Comparison of ENCODE assay signal across 1 cellular context in the genomic region with DNA sequence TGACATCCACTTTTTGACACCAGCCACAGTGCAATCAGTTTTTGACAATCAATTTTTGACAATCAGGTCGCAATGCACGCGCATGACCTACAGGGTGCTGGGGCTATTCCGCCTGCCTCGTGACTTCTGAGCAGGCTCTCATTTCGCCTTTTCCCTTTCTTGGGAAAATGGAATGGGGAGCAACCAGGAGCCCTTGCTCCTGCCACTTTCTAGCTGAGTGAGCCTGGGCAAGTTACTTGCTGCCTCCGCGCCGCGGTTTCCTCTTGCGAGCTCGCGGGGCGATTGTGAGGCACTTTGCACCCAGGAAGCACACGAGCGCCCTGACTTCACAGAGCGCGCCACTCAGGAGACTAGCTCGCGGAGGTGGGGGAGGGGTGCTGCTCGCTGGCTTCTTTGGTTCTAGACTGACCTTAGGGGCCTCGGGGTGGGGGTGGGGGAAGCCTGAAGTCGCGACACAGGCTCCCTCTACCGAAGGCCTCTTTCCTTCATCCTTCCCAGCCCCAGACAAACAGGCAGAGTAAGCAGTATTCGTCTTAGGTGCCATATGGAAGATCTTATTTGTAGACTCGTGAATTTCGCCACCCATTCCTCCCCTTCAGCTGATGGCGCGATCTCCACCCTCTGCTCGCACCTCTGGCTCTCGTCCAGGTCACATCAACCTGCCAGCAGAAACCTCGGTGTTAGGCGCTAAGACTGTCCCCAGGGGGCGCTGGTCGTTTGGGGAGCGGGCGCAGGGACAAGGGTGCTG.
TF ChIP-seq lines count a peak whose summit lies in the region.

No MANE protein-coding gene starts in this region.

TF ChIP-seq in HEK293, 187 proteins besides CTCF, POLR2A, EP300 and RAD21 (continued from another document):
- TF ChIP-seq, protein P1, sequence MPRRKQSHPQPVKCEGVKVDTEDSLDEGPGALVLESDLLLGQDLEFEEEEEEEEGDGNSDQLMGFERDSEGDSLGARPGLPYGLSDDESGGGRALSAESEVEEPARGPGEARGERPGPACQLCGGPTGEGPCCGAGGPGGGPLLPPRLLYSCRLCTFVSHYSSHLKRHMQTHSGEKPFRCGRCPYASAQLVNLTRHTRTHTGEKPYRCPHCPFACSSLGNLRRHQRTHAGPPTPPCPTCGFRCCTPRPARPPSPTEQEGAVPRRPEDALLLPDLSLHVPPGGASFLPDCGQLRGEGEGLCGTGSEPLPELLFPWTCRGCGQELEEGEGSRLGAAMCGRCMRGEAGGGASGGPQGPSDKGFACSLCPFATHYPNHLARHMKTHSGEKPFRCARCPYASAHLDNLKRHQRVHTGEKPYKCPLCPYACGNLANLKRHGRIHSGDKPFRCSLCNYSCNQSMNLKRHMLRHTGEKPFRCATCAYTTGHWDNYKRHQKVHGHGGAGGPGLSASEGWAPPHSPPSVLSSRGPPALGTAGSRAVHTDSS (tag by site-specific recombination; IDR thresholded peaks at IDR 0.05): no peak
- TF ChIP-seq, protein P2, sequence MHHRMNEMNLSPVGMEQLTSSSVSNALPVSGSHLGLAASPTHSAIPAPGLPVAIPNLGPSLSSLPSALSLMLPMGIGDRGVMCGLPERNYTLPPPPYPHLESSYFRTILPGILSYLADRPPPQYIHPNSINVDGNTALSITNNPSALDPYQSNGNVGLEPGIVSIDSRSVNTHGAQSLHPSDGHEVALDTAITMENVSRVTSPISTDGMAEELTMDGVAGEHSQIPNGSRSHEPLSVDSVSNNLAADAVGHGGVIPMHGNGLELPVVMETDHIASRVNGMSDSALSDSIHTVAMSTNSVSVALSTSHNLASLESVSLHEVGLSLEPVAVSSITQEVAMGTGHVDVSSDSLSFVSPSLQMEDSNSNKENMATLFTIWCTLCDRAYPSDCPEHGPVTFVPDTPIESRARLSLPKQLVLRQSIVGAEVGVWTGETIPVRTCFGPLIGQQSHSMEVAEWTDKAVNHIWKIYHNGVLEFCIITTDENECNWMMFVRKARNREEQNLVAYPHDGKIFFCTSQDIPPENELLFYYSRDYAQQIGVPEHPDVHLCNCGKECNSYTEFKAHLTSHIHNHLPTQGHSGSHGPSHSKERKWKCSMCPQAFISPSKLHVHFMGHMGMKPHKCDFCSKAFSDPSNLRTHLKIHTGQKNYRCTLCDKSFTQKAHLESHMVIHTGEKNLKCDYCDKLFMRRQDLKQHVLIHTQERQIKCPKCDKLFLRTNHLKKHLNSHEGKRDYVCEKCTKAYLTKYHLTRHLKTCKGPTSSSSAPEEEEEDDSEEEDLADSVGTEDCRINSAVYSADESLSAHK (tag by site-specific recombination; IDR thresholded peaks at IDR 0.05): no peak
